Comparison of ENCODE assay signal across 1 cellular context in the genomic region with DNA sequence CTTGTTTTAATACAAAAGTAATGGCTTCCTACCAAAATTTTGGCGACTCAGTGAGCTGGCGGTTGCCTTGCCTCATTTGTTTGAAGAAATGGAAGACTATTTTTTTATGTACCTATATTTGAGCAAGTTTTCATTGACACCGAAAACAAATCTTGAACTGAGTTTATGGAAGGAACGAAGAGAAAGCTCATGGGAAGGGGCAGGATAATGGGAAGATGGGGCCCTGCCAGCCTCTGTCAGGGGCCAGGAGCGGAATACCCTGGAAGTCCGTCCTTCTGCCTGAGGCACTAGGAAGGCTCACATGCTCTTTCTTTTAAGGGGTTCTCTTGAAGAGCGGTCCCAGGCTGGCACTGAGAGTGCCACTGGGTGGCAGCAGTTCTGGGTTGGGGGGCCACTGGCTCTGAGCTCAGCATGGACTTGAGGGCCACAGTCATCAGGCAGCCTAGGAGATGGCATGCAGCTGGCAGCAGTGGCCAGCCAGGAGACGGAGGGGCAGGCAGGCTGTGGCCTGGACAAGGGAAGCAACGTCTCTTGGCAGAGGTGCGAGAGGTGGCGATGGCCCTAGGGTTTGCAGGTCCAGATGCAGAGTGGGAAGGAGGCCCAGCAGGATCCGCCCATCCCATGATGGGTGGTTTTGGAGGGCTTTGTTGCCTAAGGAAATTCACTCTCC.
TF ChIP-seq lines count a peak whose summit lies in the region.

No MANE protein-coding gene starts in this region.

TF ChIP-seq in HepG2, 621 proteins besides CTCF, POLR2A, EP300 and RAD21:
- TF ChIP-seq, protein P1, sequence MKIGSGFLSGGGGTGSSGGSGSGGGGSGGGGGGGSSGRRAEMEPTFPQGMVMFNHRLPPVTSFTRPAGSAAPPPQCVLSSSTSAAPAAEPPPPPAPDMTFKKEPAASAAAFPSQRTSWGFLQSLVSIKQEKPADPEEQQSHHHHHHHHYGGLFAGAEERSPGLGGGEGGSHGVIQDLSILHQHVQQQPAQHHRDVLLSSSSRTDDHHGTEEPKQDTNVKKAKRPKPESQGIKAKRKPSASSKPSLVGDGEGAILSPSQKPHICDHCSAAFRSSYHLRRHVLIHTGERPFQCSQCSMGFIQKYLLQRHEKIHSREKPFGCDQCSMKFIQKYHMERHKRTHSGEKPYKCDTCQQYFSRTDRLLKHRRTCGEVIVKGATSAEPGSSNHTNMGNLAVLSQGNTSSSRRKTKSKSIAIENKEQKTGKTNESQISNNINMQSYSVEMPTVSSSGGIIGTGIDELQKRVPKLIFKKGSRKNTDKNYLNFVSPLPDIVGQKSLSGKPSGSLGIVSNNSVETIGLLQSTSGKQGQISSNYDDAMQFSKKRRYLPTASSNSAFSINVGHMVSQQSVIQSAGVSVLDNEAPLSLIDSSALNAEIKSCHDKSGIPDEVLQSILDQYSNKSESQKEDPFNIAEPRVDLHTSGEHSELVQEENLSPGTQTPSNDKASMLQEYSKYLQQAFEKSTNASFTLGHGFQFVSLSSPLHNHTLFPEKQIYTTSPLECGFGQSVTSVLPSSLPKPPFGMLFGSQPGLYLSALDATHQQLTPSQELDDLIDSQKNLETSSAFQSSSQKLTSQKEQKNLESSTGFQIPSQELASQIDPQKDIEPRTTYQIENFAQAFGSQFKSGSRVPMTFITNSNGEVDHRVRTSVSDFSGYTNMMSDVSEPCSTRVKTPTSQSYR (CRISPR knock-in tag; IDR thresholded peaks at IDR 0.05; ENCODE audit: borderline replicate concordance), result no peak
